24 cellular contexts compared by ENCODE assay signal in the genomic region with DNA sequence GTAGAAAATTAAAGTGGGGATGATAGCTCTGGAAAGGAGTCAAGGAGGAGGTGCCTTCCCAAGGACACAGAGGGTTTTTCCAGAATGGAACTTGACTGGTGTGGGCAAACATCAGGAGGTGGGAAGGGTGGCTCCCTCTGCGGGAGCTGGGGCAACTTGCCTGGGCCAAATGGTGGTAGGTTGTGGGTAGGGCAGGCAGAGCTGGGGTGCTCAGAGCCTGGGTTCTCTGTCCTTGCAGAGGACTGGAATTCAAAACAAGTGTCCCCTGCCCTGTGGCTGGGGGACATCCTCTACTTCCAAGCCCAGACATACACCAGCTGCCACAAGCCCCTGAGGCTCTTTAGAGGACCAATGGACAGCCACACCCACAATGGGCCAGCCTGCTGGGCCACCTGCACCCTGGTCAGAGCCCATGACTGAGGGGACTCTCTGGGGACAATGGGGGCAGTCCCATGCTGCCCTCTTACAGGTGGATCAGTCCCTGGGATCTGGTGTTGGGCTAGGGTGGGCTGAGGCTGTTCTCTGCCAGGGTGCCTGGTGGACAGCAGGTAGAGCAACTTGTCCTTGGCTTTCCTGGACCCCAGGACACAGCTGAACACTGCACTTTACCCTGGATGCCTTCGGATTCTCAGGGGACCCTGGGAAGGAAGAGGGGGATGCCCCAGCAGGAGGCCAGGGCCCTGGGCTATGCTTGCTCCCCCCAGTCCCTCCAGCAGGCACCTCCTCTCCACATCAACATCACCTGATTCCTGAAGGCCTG. TPM values are rescaled to one million over a fixed set of nuclear protein-coding genes. Genes with fewer than 3 reads are reported as not detected.
DNase-seq lines count a peak whose midpoint lies in the region; ATAC-seq and TF ChIP-seq lines count a peak whose summit lies in the region.
"Had no signal": no experiment of that assay in that cellular context is flagged by ENCODE, and none has a peak within 500 bp of the region (broad histone marks: within the 10 kb centered on the region; RNA-seq: fewer than 3 reads in every experiment).

No MANE protein-coding gene starts in this region.

- no peaks in the 10 kb centered on the region for H3K9me3 ChIP-seq in endodermal cell (ENCODE audit: control insufficient read depth, low read length)
- no peaks in the 10 kb centered on the region for H3K9me3 ChIP-seq in neuronal stem cell (replicated peaks in 1 of 2; ENCODE audit: control insufficient read depth in 2 of 2, insufficient read depth in 1 of 2, low read depth in 1 of 2, low read length in 2 of 2)
- H3K9me3 ChIP-seq: SJCRH30 had no signal

- H3K4me1 ChIP-seq in endodermal cell (ENCODE audit: control insufficient read depth, insufficient read depth, low read length) (no peaks in the 10 kb centered on the region), neuronal stem cell (ENCODE audit: control insufficient read depth in 2 of 2, insufficient read depth in 1 of 2, low read depth in 1 of 2, low read length in 2 of 2) (no peaks in the 10 kb centered on the region)

- no peak overlapping the region for H3K23ac ChIP-seq in neuronal stem cell (ENCODE audit: low read depth, low read length, poor library complexity)

- no peak overlapping the region for H3K27ac ChIP-seq in endodermal cell (ENCODE audit: low read depth, low read length)
- no peak overlapping the region for H3K27ac ChIP-seq in neuronal stem cell (replicated peaks; ENCODE audit: low read length)
- H3K27ac ChIP-seq: 22Rv1, PC-9, SJCRH30 had no signal

- H4K8ac ChIP-seq in neuronal stem cell (ENCODE audit: low read depth, low read length): no peak overlapping the region

- H3K4me3 ChIP-seq in endodermal cell (ENCODE audit: low read length) (no peak overlapping the region), neuronal stem cell (ENCODE audit: low read length in 2 of 2) (no peak overlapping the region)
- H3K4me3 ChIP-seq: GM23338, K562, PC-9, SJCRH30 had no signal

- no peak overlapping the region for H3K27ac Mint-ChIP-seq in endodermal cell
- H3K27ac Mint-ChIP-seq: B cell, GM23338, H9 had no signal

- no peak for ATAC-seq in HG03457 (IDR thresholded peaks at IDR 0.05; ENCODE audit: unreplicated experiment)
- ATAC-seq in SK-N-SH treated with all-trans-retinoic acid at 6 μM for 48 hours: no peak
- no peak for ATAC-seq in GM18907 (IDR thresholded peaks at IDR 0.05; ENCODE audit: unreplicated experiment)
- ATAC-seq: Right ventricle myocardium inferior had no signal

- no peak overlapping the region for H3K4me2 ChIP-seq in neuronal stem cell (ENCODE audit: insufficient read depth, low read length, poor library complexity, severe bottlenecking)
- H3K4me2 ChIP-seq: GM23338, PC-9 had no signal

- H3K79me1 ChIP-seq in neuronal stem cell (ENCODE audit: low read depth, low read length): peaks cover 2% of the 10 kb centered on the region

- H3K14ac ChIP-seq in neuronal stem cell (ENCODE audit: low read length): no peak overlapping the region

- no peak overlapping the region for H2AFZ ChIP-seq in neuronal stem cell (ENCODE audit: low read length)
- H2AFZ ChIP-seq: GM23338, PC-9 had no signal

- no peak overlapping the region for H4K91ac ChIP-seq in neuronal stem cell (ENCODE audit: low read depth, low read length, poor library complexity)

- H3K4ac ChIP-seq in neuronal stem cell (ENCODE audit: low read length): no peak overlapping the region

- H3K36me3 ChIP-seq in endodermal cell (ENCODE audit: control insufficient read depth, insufficient read depth, low read length): no peaks in the 10 kb centered on the region
- no peaks in the 10 kb centered on the region for H3K36me3 ChIP-seq in neuronal stem cell (replicated peaks in 1 of 2; ENCODE audit: control insufficient read depth in 2 of 2, insufficient read depth in 2 of 2, low read length in 2 of 2)
- H3K36me3 ChIP-seq: SJCRH30 had no signal

- peak overlapping the region; percentile 56 for H2AK5ac ChIP-seq in neuronal stem cell (ENCODE audit: low read depth, low read length)

- WGBS in endodermal cell (ENCODE audit: insufficient coverage in 1 of 2, insufficient read length in 1 of 2), 2 experiments: 0 to 50% methylated on average over 1 to 2 of the region's 2 CpGs
- WGBS in neuronal stem cell (ENCODE audit: extremely low coverage in 2 of 2, insufficient read length in 2 of 2, insufficient replicate concordance in 1 of 2), 2 donors: no CpG with 5 or more reads among the region's 2 CpGs

- DNase-seq in NCI-H146 (lab: John Stamatoyannopoulos, UW): peak; percentile 27
- DNase-seq in NCI-H146 treated with DMSO at 0.1 percent for 48 hours (lab: John Stamatoyannopoulos, UW; ENCODE audit: unreplicated experiment): no peak
- DNase-seq in endodermal cell: peak; percentile 28
- no peak for DNase-seq in neuronal stem cell (ENCODE audit: low spot score)
- DNase-seq: DMS153, DND-41, H9, MV-4-11, NCI-H1105, NCI-H1436 treated with DMSO at 0.1 percent for 48 hours, NCI-H2029, NCI-H446, NCI-H524 treated with DMSO at 0.1 percent for 48 hours, NCI-H774, PC-9 had no signal

- no peak for TF ChIP-seq CTCF in endodermal cell (conservative IDR thresholded peaks at IDR 0.05)

- H3K4me1 Mint-ChIP-seq in endodermal cell: no peaks in the 10 kb centered on the region
- H3K4me1 Mint-ChIP-seq: GM23338 had no signal

- no peaks in the 10 kb centered on the region for H3K36me3 Mint-ChIP-seq in endodermal cell (ENCODE audit: low read depth)

- no peak overlapping the region for H3K4me3 Mint-ChIP-seq in endodermal cell
- H3K4me3 Mint-ChIP-seq: B cell, GM23338, H9 had no signal

- no peak overlapping the region for H2BK5ac ChIP-seq in neuronal stem cell (ENCODE audit: low read length)

- no peaks in the 10 kb centered on the region for H3K27me3 Mint-ChIP-seq in endodermal cell (ENCODE audit: insufficient read depth)

- H2BK120ac ChIP-seq in neuronal stem cell (ENCODE audit: low read depth, low read length): no peak overlapping the region

- H2BK12ac ChIP-seq in neuronal stem cell (ENCODE audit: low read length): no peak overlapping the region

- H3K9ac ChIP-seq in endodermal cell (ENCODE audit: extremely low read depth, low read length, poor library complexity, severe bottlenecking): no peak overlapping the region
- H3K9ac ChIP-seq in neuronal stem cell (ENCODE audit: low read depth, low read length, poor library complexity): no peak overlapping the region

- no peaks in the 10 kb centered on the region for H3K9me3 Mint-ChIP-seq in endodermal cell
- H3K9me3 Mint-ChIP-seq: GM23338, H9 had no signal

- H2BK15ac ChIP-seq in neuronal stem cell (ENCODE audit: low read length): no peak overlapping the region

- H3K18ac ChIP-seq in neuronal stem cell (ENCODE audit: low read length): no peak overlapping the region

- H3K27me3 ChIP-seq in endodermal cell (ENCODE audit: control insufficient read depth, insufficient read depth, low read length, poor library complexity, severe bottlenecking) (no peaks in the 10 kb centered on the region), neuronal stem cell (ENCODE audit: control insufficient read depth in 3 of 3, insufficient read depth in 3 of 3, low read depth in 1 of 3, low read length in 3 of 3) (peaks cover 0 to 20% (median 0%) of the 10 kb centered on the region in 3 experiments)
- H3K27me3 ChIP-seq: SJCRH30 had no signal

TF ChIP-seq in SK-N-SH treated with all-trans-retinoic acid at 6 μM for 48 hours, 23 proteins besides CTCF, POLR2A, EP300 and RAD21 (continues in another document):
- no peak for TF ChIP-seq RARB (CRISPR knock-in tag; IDR thresholded peaks at IDR 0.05)
- no peak for TF ChIP-seq BACH2 (CRISPR knock-in tag; IDR thresholded peaks at IDR 0.05; ENCODE audit: borderline replicate concordance)
- no peak for TF ChIP-seq GLIS3 (CRISPR knock-in tag; IDR thresholded peaks at IDR 0.05)
- TF ChIP-seq ARNTL (CRISPR knock-in tag; IDR thresholded peaks at IDR 0.05; ENCODE audit: borderline replicate concordance, low read depth): no peak
- no peak for TF ChIP-seq ZNF565 (CRISPR knock-in tag; conservative IDR thresholded peaks at IDR 0.05; ENCODE audit: low read depth)
- no peak for TF ChIP-seq OSR1 (CRISPR knock-in tag; IDR thresholded peaks at IDR 0.05)
- TF ChIP-seq, protein P1, sequence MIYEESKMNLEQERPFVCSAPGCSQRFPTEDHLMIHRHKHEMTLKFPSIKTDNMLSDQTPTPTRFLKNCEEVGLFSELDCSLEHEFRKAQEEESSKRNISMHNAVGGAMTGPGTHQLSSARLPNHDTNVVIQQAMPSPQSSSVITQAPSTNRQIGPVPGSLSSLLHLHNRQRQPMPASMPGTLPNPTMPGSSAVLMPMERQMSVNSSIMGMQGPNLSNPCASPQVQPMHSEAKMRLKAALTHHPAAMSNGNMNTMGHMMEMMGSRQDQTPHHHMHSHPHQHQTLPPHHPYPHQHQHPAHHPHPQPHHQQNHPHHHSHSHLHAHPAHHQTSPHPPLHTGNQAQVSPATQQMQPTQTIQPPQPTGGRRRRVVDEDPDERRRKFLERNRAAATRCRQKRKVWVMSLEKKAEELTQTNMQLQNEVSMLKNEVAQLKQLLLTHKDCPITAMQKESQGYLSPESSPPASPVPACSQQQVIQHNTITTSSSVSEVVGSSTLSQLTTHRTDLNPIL (CRISPR knock-in tag; IDR thresholded peaks at IDR 0.05; ENCODE audit: low read depth): no peak
- no peak for TF ChIP-seq PPARA (CRISPR knock-in tag; IDR thresholded peaks at IDR 0.05; ENCODE audit: borderline replicate concordance)
- TF ChIP-seq ESRRG (CRISPR knock-in tag; IDR thresholded peaks at IDR 0.05): no peak
- no peak for TF ChIP-seq ISL1 (CRISPR knock-in tag; IDR thresholded peaks at IDR 0.05)
- TF ChIP-seq CSDC2 (CRISPR knock-in tag; IDR thresholded peaks at IDR 0.05): no peak
- TF ChIP-seq ZNF70 (CRISPR knock-in tag; IDR thresholded peaks at IDR 0.05): no peak

RNA-seq across cellular contexts. Expression of gene CSPG4, which starts 38.6 kb away (rescaled TPM):
- 1 to 10 TPM; 1.8 to 3.3 TPM for total RNA-seq in endodermal cell
- polyA plus RNA-seq in endodermal cell (2013, experiment 1 of 2): 3.4 TPM
- polyA plus RNA-seq in endodermal cell (2013, experiment 2 of 2): 3.3 TPM
- 0.11 TPM for polyA plus RNA-seq in neuronal stem cell (2013, experiment 1 of 2)
- 0.10 TPM for polyA plus RNA-seq in neuronal stem cell (2013, experiment 2 of 2)

Comparison
In these comparisons a context has a peak if more than half of its experiments do, and no peak if none do; other contexts are left out.
1. DNase-seq: peak in NCI-H146 (single experiment) and endodermal cell (single experiment); none in NCI-H146 treated with DMSO at 0.1 percent for 48 hours (single experiment) and neuronal stem cell (single experiment).